ENCODE assay signal across 3 cellular contexts in the genomic region with DNA sequence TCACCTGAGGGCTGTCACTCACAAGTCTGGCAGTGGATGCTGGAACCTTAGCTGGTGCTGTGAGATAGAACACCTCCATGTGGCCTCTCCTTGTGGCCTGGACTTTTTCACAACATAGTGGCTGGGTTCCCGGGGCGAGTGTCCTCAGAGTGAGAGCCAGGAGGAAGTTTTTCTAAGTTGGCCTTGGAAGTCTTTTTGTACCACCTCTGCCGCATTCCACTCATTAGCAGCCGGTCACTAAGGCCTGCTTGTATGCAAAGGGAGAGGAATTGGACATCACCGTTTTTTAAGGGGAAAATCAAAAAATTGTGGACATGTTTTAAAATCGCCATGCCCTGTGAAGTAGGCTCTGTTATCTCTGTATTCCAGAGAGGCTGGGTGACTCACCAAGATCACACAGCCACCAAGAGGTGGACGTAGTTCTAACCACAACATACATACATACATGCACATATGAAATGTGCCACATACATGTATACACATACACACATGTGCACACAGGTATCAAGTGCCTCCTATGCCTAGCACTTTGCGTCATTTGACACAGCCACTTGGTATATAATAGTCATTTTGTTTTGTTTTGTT.
TF ChIP-seq lines count a peak whose summit lies in the region.

No MANE protein-coding gene starts in this region.

TF ChIP-seq in HCT116, 20 proteins besides CTCF, POLR2A, EP300 and RAD21:
- TF ChIP-seq, protein P1, sequence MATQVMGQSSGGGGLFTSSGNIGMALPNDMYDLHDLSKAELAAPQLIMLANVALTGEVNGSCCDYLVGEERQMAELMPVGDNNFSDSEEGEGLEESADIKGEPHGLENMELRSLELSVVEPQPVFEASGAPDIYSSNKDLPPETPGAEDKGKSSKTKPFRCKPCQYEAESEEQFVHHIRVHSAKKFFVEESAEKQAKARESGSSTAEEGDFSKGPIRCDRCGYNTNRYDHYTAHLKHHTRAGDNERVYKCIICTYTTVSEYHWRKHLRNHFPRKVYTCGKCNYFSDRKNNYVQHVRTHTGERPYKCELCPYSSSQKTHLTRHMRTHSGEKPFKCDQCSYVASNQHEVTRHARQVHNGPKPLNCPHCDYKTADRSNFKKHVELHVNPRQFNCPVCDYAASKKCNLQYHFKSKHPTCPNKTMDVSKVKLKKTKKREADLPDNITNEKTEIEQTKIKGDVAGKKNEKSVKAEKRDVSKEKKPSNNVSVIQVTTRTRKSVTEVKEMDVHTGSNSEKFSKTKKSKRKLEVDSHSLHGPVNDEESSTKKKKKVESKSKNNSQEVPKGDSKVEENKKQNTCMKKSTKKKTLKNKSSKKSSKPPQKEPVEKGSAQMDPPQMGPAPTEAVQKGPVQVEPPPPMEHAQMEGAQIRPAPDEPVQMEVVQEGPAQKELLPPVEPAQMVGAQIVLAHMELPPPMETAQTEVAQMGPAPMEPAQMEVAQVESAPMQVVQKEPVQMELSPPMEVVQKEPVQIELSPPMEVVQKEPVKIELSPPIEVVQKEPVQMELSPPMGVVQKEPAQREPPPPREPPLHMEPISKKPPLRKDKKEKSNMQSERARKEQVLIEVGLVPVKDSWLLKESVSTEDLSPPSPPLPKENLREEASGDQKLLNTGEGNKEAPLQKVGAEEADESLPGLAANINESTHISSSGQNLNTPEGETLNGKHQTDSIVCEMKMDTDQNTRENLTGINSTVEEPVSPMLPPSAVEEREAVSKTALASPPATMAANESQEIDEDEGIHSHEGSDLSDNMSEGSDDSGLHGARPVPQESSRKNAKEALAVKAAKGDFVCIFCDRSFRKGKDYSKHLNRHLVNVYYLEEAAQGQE (IDR thresholded peaks at IDR 0.05; ENCODE audit: low read depth) = no peak
- no peak for TF ChIP-seq EZH2phosphoT487 (IDR thresholded peaks at IDR 0.05; ENCODE audit: borderline replicate concordance)
- TF ChIP-seq, protein P2, sequence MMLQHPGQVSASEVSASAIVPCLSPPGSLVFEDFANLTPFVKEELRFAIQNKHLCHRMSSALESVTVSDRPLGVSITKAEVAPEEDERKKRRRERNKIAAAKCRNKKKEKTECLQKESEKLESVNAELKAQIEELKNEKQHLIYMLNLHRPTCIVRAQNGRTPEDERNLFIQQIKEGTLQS (IDR thresholded peaks at IDR 0.05) = no peak
- TF ChIP-seq POLR2AphosphoS5 (IDR thresholded peaks at IDR 0.05; ENCODE audit: low read depth, low read length) = no peak
- no peak for TF ChIP-seq SIN3A (IDR thresholded peaks at IDR 0.05; ENCODE audit: low read depth)
- TF ChIP-seq SRF (IDR thresholded peaks at IDR 0.05; ENCODE audit: low read depth) = no peak

TF ChIP-seq in K562, 482 proteins besides CTCF, POLR2A, EP300 and RAD21 (continues in another document):
- TF ChIP-seq CBX1 (IDR thresholded peaks at IDR 0.05; ENCODE audit: low read depth) (no peak), ZFP36 (IDR thresholded peaks at IDR 0.05; ENCODE audit: low read depth, low read length, partially characterized antibody) (peak; percentile 52), FOXM1 (IDR thresholded peaks at IDR 0.05; ENCODE audit: low read depth) (no peak), FOXM1 (CRISPR knock-in tag; IDR thresholded peaks at IDR 0.05; ENCODE audit: low read depth) (no peak), SREBF1 (IDR thresholded peaks at IDR 0.05; ENCODE audit: borderline replicate concordance, low read depth, low read length) (no peak), KLF1 (tag; IDR thresholded peaks at IDR 0.05) (no peak), TAL1 (IDR thresholded peaks at IDR 0.05) (no peak), FOXP1 (CRISPR knock-in tag; IDR thresholded peaks at IDR 0.05) (no peak), DNMT1 (IDR thresholded peaks at IDR 0.05) (no peak), TCF3 (CRISPR knock-in tag; IDR thresholded peaks at IDR 0.05) (peak; percentile 43), ZNF699 (CRISPR knock-in tag; IDR thresholded peaks at IDR 0.05; ENCODE audit: insufficient replicate concordance) (no peak), CEBPB (tag; IDR thresholded peaks at IDR 0.05) (no peak), ZKSCAN8 (CRISPR knock-in tag; IDR thresholded peaks at IDR 0.05) (peak; percentile 42; the same call in 1 of the 2 replicates), SIN3B (IDR thresholded peaks at IDR 0.05; ENCODE audit: low read depth) (no peak), ZNF124 (CRISPR knock-in tag; IDR thresholded peaks at IDR 0.05) (no peak), FOSL1 (tag; conservative IDR thresholded peaks at IDR 0.05) (peak; percentile 91), ZNF23 (CRISPR knock-in tag; IDR thresholded peaks at IDR 0.05) (no peak)
- TF ChIP-seq, protein P3, sequence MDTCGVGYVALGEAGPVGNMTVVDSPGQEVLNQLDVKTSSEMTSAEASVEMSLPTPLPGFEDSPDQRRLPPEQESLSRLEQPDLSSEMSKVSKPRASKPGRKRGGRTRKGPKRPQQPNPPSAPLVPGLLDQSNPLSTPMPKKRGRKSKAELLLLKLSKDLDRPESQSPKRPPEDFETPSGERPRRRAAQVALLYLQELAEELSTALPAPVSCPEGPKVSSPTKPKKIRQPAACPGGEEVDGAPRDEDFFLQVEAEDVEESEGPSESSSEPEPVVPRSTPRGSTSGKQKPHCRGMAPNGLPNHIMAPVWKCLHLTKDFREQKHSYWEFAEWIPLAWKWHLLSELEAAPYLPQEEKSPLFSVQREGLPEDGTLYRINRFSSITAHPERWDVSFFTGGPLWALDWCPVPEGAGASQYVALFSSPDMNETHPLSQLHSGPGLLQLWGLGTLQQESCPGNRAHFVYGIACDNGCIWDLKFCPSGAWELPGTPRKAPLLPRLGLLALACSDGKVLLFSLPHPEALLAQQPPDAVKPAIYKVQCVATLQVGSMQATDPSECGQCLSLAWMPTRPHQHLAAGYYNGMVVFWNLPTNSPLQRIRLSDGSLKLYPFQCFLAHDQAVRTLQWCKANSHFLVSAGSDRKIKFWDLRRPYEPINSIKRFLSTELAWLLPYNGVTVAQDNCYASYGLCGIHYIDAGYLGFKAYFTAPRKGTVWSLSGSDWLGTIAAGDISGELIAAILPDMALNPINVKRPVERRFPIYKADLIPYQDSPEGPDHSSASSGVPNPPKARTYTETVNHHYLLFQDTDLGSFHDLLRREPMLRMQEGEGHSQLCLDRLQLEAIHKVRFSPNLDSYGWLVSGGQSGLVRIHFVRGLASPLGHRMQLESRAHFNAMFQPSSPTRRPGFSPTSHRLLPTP (IDR thresholded peaks at IDR 0.05; ENCODE audit: borderline replicate concordance, extremely low read depth, insufficient read length) = no peak
- TF ChIP-seq, protein P4, sequence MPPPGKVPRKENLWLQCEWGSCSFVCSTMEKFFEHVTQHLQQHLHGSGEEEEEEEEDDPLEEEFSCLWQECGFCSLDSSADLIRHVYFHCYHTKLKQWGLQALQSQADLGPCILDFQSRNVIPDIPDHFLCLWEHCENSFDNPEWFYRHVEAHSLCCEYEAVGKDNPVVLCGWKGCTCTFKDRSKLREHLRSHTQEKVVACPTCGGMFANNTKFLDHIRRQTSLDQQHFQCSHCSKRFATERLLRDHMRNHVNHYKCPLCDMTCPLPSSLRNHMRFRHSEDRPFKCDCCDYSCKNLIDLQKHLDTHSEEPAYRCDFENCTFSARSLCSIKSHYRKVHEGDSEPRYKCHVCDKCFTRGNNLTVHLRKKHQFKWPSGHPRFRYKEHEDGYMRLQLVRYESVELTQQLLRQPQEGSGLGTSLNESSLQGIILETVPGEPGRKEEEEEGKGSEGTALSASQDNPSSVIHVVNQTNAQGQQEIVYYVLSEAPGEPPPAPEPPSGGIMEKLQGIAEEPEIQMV (tag; conservative IDR thresholded peaks at IDR 0.05; ENCODE audit: low read depth) = no peak
- TF ChIP-seq, protein P5, sequence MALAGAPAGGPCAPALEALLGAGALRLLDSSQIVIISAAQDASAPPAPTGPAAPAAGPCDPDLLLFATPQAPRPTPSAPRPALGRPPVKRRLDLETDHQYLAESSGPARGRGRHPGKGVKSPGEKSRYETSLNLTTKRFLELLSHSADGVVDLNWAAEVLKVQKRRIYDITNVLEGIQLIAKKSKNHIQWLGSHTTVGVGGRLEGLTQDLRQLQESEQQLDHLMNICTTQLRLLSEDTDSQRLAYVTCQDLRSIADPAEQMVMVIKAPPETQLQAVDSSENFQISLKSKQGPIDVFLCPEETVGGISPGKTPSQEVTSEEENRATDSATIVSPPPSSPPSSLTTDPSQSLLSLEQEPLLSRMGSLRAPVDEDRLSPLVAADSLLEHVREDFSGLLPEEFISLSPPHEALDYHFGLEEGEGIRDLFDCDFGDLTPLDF (CRISPR knock-in tag; IDR thresholded peaks at IDR 0.05) = no peak
- TF ChIP-seq, protein P6, sequence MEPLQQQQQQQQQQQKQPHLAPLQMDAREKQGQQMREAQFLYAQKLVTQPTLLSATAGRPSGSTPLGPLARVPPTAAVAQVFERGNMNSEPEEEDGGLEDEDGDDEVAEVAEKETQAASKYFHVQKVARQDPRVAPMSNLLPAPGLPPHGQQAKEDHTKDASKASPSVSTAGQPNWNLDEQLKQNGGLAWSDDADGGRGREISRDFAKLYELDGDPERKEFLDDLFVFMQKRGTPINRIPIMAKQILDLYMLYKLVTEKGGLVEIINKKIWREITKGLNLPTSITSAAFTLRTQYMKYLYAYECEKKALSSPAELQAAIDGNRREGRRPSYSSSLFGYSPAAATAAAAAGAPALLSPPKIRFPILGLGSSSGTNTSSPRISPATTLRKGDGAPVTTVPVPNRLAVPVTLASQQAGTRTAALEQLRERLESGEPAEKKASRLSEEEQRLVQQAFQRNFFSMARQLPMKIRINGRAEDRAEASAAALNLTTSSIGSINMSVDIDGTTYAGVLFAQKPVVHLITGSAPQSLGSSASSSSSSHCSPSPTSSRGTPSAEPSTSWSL (CRISPR knock-in tag; IDR thresholded peaks at IDR 0.05; ENCODE audit: borderline replicate concordance) = no peak

TF ChIP-seq in GM23338, 12 proteins besides CTCF, POLR2A, EP300 and RAD21 (continues in another document):
- no peak for TF ChIP-seq ZNF331 (CRISPR knock-in tag; IDR thresholded peaks at IDR 0.05; ENCODE audit: low read depth)
- TF ChIP-seq STAT1 (IDR thresholded peaks at IDR 0.05; ENCODE audit: unreplicated experiment) = no peak
- TF ChIP-seq, protein P7, sequence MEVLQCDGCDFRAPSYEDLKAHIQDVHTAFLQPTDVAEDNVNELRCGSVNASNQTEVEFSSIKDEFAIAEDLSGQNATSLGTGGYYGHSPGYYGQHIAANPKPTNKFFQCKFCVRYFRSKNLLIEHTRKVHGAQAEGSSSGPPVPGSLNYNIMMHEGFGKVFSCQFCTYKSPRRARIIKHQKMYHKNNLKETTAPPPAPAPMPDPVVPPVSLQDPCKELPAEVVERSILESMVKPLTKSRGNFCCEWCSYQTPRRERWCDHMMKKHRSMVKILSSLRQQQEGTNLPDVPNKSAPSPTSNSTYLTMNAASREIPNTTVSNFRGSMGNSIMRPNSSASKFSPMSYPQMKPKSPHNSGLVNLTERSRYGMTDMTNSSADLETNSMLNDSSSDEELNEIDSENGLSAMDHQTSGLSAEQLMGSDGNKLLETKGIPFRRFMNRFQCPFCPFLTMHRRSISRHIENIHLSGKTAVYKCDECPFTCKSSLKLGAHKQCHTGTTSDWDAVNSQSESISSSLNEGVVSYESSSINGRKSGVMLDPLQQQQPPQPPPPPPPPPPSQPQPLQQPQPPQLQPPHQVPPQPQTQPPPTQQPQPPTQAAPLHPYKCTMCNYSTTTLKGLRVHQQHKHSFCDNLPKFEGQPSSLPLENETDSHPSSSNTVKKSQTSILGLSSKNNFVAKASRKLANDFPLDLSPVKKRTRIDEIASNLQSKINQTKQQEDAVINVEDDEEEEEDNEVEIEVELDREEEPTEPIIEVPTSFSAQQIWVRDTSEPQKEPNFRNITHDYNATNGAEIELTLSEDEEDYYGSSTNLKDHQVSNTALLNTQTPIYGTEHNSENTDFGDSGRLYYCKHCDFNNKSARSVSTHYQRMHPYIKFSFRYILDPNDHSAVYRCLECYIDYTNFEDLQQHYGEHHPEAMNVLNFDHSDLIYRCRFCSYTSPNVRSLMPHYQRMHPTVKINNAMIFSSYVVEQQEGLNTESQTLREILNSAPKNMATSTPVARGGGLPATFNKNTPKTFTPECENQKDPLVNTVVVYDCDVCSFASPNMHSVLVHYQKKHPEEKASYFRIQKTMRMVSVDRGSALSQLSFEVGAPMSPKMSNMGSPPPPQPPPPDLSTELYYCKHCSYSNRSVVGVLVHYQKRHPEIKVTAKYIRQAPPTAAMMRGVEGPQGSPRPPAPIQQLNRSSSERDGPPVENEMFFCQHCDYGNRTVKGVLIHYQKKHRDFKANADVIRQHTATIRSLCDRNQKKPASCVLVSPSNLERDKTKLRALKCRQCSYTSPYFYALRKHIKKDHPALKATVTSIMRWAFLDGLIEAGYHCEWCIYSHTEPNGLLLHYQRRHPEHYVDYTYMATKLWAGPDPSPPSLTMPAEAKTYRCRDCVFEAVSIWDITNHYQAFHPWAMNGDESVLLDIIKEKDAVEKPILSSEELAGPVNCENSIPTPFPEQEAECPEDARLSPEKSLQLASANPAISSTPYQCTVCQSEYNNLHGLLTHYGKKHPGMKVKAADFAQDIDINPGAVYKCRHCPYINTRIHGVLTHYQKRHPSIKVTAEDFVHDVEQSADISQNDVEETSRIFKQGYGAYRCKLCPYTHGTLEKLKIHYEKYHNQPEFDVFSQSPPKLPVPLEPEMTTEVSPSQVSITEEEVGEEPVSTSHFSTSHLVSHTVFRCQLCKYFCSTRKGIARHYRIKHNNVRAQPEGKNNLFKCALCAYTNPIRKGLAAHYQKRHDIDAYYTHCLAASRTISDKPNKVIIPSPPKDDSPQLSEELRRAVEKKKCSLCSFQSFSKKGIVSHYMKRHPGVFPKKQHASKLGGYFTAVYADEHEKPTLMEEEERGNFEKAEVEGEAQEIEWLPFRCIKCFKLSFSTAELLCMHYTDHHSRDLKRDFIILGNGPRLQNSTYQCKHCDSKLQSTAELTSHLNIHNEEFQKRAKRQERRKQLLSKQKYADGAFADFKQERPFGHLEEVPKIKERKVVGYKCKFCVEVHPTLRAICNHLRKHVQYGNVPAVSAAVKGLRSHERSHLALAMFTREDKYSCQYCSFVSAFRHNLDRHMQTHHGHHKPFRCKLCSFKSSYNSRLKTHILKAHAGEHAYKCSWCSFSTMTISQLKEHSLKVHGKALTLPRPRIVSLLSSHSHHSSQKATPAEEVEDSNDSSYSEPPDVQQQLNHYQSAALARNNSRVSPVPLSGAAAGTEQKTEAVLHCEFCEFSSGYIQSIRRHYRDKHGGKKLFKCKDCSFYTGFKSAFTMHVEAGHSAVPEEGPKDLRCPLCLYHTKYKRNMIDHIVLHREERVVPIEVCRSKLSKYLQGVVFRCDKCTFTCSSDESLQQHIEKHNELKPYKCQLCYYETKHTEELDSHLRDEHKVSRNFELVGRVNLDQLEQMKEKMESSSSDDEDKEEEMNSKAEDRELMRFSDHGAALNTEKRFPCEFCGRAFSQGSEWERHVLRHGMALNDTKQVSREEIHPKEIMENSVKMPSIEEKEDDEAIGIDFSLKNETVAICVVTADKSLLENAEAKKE (CRISPR knock-in tag; IDR thresholded peaks at IDR 0.05) = no peak
- TF ChIP-seq ZNF114 (CRISPR knock-in tag; IDR thresholded peaks at IDR 0.05) = no peak
- TF ChIP-seq CREB1 (CRISPR knock-in tag; IDR thresholded peaks at IDR 0.05; ENCODE audit: low read depth) = no peak
- no peak for TF ChIP-seq EZH2phosphoT487 (IDR thresholded peaks at IDR 0.05; ENCODE audit: unreplicated experiment)
- TF ChIP-seq, protein P8, sequence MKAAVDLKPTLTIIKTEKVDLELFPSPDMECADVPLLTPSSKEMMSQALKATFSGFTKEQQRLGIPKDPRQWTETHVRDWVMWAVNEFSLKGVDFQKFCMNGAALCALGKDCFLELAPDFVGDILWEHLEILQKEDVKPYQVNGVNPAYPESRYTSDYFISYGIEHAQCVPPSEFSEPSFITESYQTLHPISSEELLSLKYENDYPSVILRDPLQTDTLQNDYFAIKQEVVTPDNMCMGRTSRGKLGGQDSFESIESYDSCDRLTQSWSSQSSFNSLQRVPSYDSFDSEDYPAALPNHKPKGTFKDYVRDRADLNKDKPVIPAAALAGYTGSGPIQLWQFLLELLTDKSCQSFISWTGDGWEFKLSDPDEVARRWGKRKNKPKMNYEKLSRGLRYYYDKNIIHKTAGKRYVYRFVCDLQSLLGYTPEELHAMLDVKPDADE (IDR thresholded peaks at IDR 0.05) = no peak
